ENCODE assay signal across 12 cellular contexts in genomic region chr19:42197375-42197817, GRCh38. TPM values are rescaled to one million over a fixed set of nuclear protein-coding genes. Genes with fewer than 3 reads are reported as not detected.
A peak's percentile ranks its signal among the peaks of the same experiment; 100 is the strongest.
DNase-seq lines count a peak whose midpoint lies in the region; ATAC-seq and TF ChIP-seq lines count a peak whose summit lies in the region.
"Had no signal": no experiment of that assay in that cellular context is flagged by ENCODE, and none has a peak within 500 bp of the region (broad histone marks: within the 10 kb centered on the region; RNA-seq: fewer than 3 reads in every experiment).

No MANE protein-coding gene starts in this region.

- no peak overlapping the region for H3K9ac ChIP-seq in DND-41 (ENCODE audit: low read depth, low read length)
- no peak overlapping the region for H3K9ac ChIP-seq in Loucy (ENCODE audit: low read depth, low read length, poor library complexity, severe bottlenecking)

- peaks cover 61% of the 10 kb centered on the region for H3K4me1 Mint-ChIP-seq in activated T-helper 1 cell treated with anti-CD3 and anti-CD28 coated beads, Interleukin-12 subunit alpha, Interleukin-12 subunit beta, Interleukin-2, Interleukin-4 antibody, amounts not matched to agents 30 ng/mL and 10 ng/mL and 1 ng/mL, durations not matched to agents 14 hours and 24 hours and 36 hours (ENCODE audit: low read depth)
- H3K4me1 Mint-ChIP-seq in memory B cell: peaks cover 56% of the 10 kb centered on the region
- H3K4me1 Mint-ChIP-seq: brain had no signal

- no peak for ATAC-seq in DND-41 (ENCODE audit: insufficient read depth, low read depth)
- ATAC-seq in memory B cell (ENCODE audit: low read depth): no peak

- peak; percentile 55 for DNase-seq in DND-41
- no peak for DNase-seq in activated T-helper 1 cell treated with anti-CD3 and anti-CD28 coated beads, Interleukin-12 subunit alpha, Interleukin-12 subunit beta, Interleukin-2, Interleukin-4 antibody, amounts not matched to agents 30 ng/mL and 10 ng/mL and 1 ng/mL, durations not matched to agents 14 hours and 24 hours and 36 hours (ENCODE audit: low spot score)
- no peak for DNase-seq in memory B cell (ENCODE audit: low spot score in 2 of 2)
- no peak for DNase-seq in NCI-H2196 (lab: John Stamatoyannopoulos, UW; ENCODE audit: unreplicated experiment)
- no peak for DNase-seq in activated gamma-delta T cell (lab: John Stamatoyannopoulos, UW)
- DNase-seq in stimulated activated CD4-positive, alpha-beta T cell treated with anti-CD3 and anti-CD28 coated beads, Interleukin-2, amount 100 ng/mL, for 48 hours: no peak
- DNase-seq in NK-92 treated with Interleukin-12 subunit alpha and Interleukin-12 subunit beta, amount 100 ng/mL, for 24 hours (lab: John Stamatoyannopoulos, UW): no peak
- DNase-seq: Caco-2, NCI-H2171 treated with DMSO at 0.1 percent for 48 hours, nucleus accumbens had no signal

- H3K79me2 ChIP-seq in DND-41 (ENCODE audit: insufficient read depth, low read length) (0 out of 2 replicates have a peak, but pooled peaks cover 3% of the 10 kb centered on the region), Loucy (ENCODE audit: insufficient read depth, low read length) (peaks cover 20% of the 10 kb centered on the region)

- TF ChIP-seq CTCF in DND-41 (IDR thresholded peaks at IDR 0.05; ENCODE audit: borderline replicate concordance, extremely low read depth, low read length, poor library complexity, severe bottlenecking) (no peak), Loucy (conservative IDR thresholded peaks at IDR 0.05; ENCODE audit: low read length) (no peak)

- intact Hi-C loops in activated T-helper 1 cell treated with anti-CD3 and anti-CD28 coated beads, Interleukin-12 subunit alpha, Interleukin-12 subunit beta, Interleukin-2, Interleukin-4 antibody, amounts not matched to agents 30 ng/mL and 10 ng/mL and 1 ng/mL, durations not matched to agents 14 hours and 24 hours and 36 hours (cut with micrococcal nuclease): no loop called here

- H2AFZ ChIP-seq in DND-41 (ENCODE audit: low read depth, low read length) (no peak overlapping the region), Loucy (ENCODE audit: low read length) (no peak overlapping the region)

- H3K9me2 ChIP-seq in Loucy (replicated peaks; ENCODE audit: low read depth, low read length): no peaks in the 10 kb centered on the region

- H3K4me3 ChIP-seq in DND-41 (ENCODE audit: low read depth in 1 of 2, low read length in 2 of 2) (no peak overlapping the region), Loucy (ENCODE audit: low read length, poor library complexity, severe bottlenecking) (peak overlapping the region; percentile 4)

- peaks cover 5% of the 10 kb centered on the region for H4K20me1 ChIP-seq in DND-41 (ENCODE audit: insufficient read depth, low read length)
- H4K20me1 ChIP-seq in Loucy (ENCODE audit: insufficient read depth, low read length, poor library complexity, severe bottlenecking): no peaks in the 10 kb centered on the region

- H3F3A ChIP-seq in Loucy (ENCODE audit: low read depth): peaks cover 22% of the 10 kb centered on the region

- peak overlapping the region; percentile 54 for H3K4me3 Mint-ChIP-seq in activated T-helper 1 cell treated with anti-CD3 and anti-CD28 coated beads, Interleukin-12 subunit alpha, Interleukin-12 subunit beta, Interleukin-2, Interleukin-4 antibody, amounts not matched to agents 30 ng/mL and 10 ng/mL and 1 ng/mL, durations not matched to agents 14 hours and 24 hours and 36 hours
- peak overlapping the region; percentile 8 for H3K4me3 Mint-ChIP-seq in memory B cell
- H3K4me3 Mint-ChIP-seq: brain had no signal

- H3K4me2 ChIP-seq in DND-41 (ENCODE audit: insufficient read depth, low read length) (no peak overlapping the region), Loucy (ENCODE audit: low read depth, low read length, poor library complexity, severe bottlenecking) (peak overlapping the region; percentile 62)

- H3K9me3 Mint-ChIP-seq in activated T-helper 1 cell treated with anti-CD3 and anti-CD28 coated beads, Interleukin-12 subunit alpha, Interleukin-12 subunit beta, Interleukin-2, Interleukin-4 antibody, amounts not matched to agents 30 ng/mL and 10 ng/mL and 1 ng/mL, durations not matched to agents 14 hours and 24 hours and 36 hours: peaks cover 13% of the 10 kb centered on the region
- no peaks in the 10 kb centered on the region for H3K9me3 Mint-ChIP-seq in memory B cell

- no peaks in the 10 kb centered on the region for H3K27me3 Mint-ChIP-seq in activated T-helper 1 cell treated with anti-CD3 and anti-CD28 coated beads, Interleukin-12 subunit alpha, Interleukin-12 subunit beta, Interleukin-2, Interleukin-4 antibody, amounts not matched to agents 30 ng/mL and 10 ng/mL and 1 ng/mL, durations not matched to agents 14 hours and 24 hours and 36 hours (ENCODE audit: insufficient read depth)
- H3K27me3 Mint-ChIP-seq in memory B cell: no peaks in the 10 kb centered on the region

- H3K36me3 ChIP-seq in DND-41 (ENCODE audit: insufficient read depth, low read length) (peaks cover 28% of the 10 kb centered on the region), Loucy (ENCODE audit: insufficient read depth, low read length) (peaks cover 25% of the 10 kb centered on the region; the same call in 1 of the 2 replicates)

- peaks cover 49% of the 10 kb centered on the region for H3K36me3 Mint-ChIP-seq in activated T-helper 1 cell treated with anti-CD3 and anti-CD28 coated beads, Interleukin-12 subunit alpha, Interleukin-12 subunit beta, Interleukin-2, Interleukin-4 antibody, amounts not matched to agents 30 ng/mL and 10 ng/mL and 1 ng/mL, durations not matched to agents 14 hours and 24 hours and 36 hours (ENCODE audit: low read depth)
- peaks cover 22% of the 10 kb centered on the region for H3K36me3 Mint-ChIP-seq in memory B cell

- H3K27ac ChIP-seq in DND-41 (ENCODE audit: low read length): peak overlapping the region; percentile 28; the same call in 1 of the 2 replicates

- H3K9me3 ChIP-seq in DND-41 (ENCODE audit: insufficient read depth, low read length, severe bottlenecking): no peaks in the 10 kb centered on the region
- no peaks in the 10 kb centered on the region for H3K9me3 ChIP-seq in Loucy (ENCODE audit: insufficient read depth, low read depth, low read length)
- H3K9me3 ChIP-seq: Caco-2 had no signal

- peak overlapping the region; percentile 80 for H3K27ac Mint-ChIP-seq in activated T-helper 1 cell treated with anti-CD3 and anti-CD28 coated beads, Interleukin-12 subunit alpha, Interleukin-12 subunit beta, Interleukin-2, Interleukin-4 antibody, amounts not matched to agents 30 ng/mL and 10 ng/mL and 1 ng/mL, durations not matched to agents 14 hours and 24 hours and 36 hours
- H3K27ac Mint-ChIP-seq in memory B cell: peak overlapping the region; percentile 75
- H3K27ac Mint-ChIP-seq: brain had no signal

- H3K27me3 ChIP-seq in DND-41 (ENCODE audit: insufficient read depth, low read length, poor library complexity): no peaks in the 10 kb centered on the region
- no peaks in the 10 kb centered on the region for H3K27me3 ChIP-seq in Loucy (ENCODE audit: insufficient read depth, low read length, poor library complexity, severe bottlenecking)

- H3K4me1 ChIP-seq in DND-41 (ENCODE audit: insufficient read depth, low read length) (peaks cover 46% of the 10 kb centered on the region), Loucy (ENCODE audit: insufficient read depth, low read length, poor library complexity, severe bottlenecking) (peaks cover 52% of the 10 kb centered on the region)
- H3K4me1 ChIP-seq: Caco-2 had no signal

RNA-seq across cellular contexts. Expression of gene DEDD2, which starts 20.1 kb away (rescaled TPM):
- 36.9 and 37.9 TPM in 2 replicates for total RNA-seq in activated T-helper 1 cell treated with anti-CD3 and anti-CD28 coated beads, Interleukin-12 subunit alpha, Interleukin-12 subunit beta, Interleukin-2, Interleukin-4 antibody, amounts not matched to agents 30 ng/mL and 10 ng/mL and 1 ng/mL, durations not matched to agents 14 hours and 24 hours and 36 hours

RNA-seq across cellular contexts. Expression of gene ZNF526, which starts 22.7 kb away (rescaled TPM):
- 18.4 and 18.5 TPM in 2 replicates for total RNA-seq in activated T-helper 1 cell treated with anti-CD3 and anti-CD28 coated beads, Interleukin-12 subunit alpha, Interleukin-12 subunit beta, Interleukin-2, Interleukin-4 antibody, amounts not matched to agents 30 ng/mL and 10 ng/mL and 1 ng/mL, durations not matched to agents 14 hours and 24 hours and 36 hours

RNA-seq across cellular contexts. Expression of gene GSK3A, which starts 45.0 kb away (rescaled TPM):
- 56.6 and 57.2 TPM in 2 replicates for total RNA-seq in activated T-helper 1 cell treated with anti-CD3 and anti-CD28 coated beads, Interleukin-12 subunit alpha, Interleukin-12 subunit beta, Interleukin-2, Interleukin-4 antibody, amounts not matched to agents 30 ng/mL and 10 ng/mL and 1 ng/mL, durations not matched to agents 14 hours and 24 hours and 36 hours

RNA-seq across cellular contexts. Expression of gene ERF, which starts 57.5 kb away (rescaled TPM):
- 71.9 and 78.4 TPM in 2 replicates for total RNA-seq in activated T-helper 1 cell treated with anti-CD3 and anti-CD28 coated beads, Interleukin-12 subunit alpha, Interleukin-12 subunit beta, Interleukin-2, Interleukin-4 antibody, amounts not matched to agents 30 ng/mL and 10 ng/mL and 1 ng/mL, durations not matched to agents 14 hours and 24 hours and 36 hours
